ENCODE assay signal across 3 cellular contexts in genomic region chr10:119640875-119641526, GRCh38.
A peak's percentile ranks its signal among the peaks of the same experiment; 100 is the strongest.
TF ChIP-seq lines count a peak whose summit lies in the region.

No MANE protein-coding gene starts in this region.

TF ChIP-seq in GM23338, 12 proteins besides CTCF, POLR2A, EP300 and RAD21:
- TF ChIP-seq CREB1 (CRISPR knock-in tag; IDR thresholded peaks at IDR 0.05; ENCODE audit: low read depth) = no peak

TF ChIP-seq in GM12878, 131 proteins besides CTCF, POLR2A, EP300 and RAD21:
- no peak for TF ChIP-seq KLF5 (IDR thresholded peaks at IDR 0.05; ENCODE audit: partially characterized antibody)
- no peak for TF ChIP-seq NRF1 (conservative IDR thresholded peaks at IDR 0.05; ENCODE audit: low read depth, low read length)
- TF ChIP-seq NFXL1 (IDR thresholded peaks at IDR 0.05; ENCODE audit: borderline replicate concordance) = no peak
- TF ChIP-seq POLR2AphosphoS2 (IDR thresholded peaks at IDR 0.05; ENCODE audit: low read depth, low read length) = no peak
- TF ChIP-seq PRDM15 (CRISPR knock-in tag; IDR thresholded peaks at IDR 0.05) = no peak
- no peak for TF ChIP-seq ZNF622 (IDR thresholded peaks at IDR 0.05)
- no peak for TF ChIP-seq ZNF592 (IDR thresholded peaks at IDR 0.05)
- TF ChIP-seq SMARCA5 (IDR thresholded peaks at IDR 0.05) = no peak
- no peak for TF ChIP-seq SMAD5 (IDR thresholded peaks at IDR 0.05; ENCODE audit: low read depth)
- TF ChIP-seq ZBTB11 (CRISPR knock-in tag; IDR thresholded peaks at IDR 0.05) = no peak
- no peak for TF ChIP-seq GATAD2B (conservative IDR thresholded peaks at IDR 0.05; ENCODE audit: low read depth)
- TF ChIP-seq ZNF384 (IDR thresholded peaks at IDR 0.05; ENCODE audit: borderline replicate concordance, low read depth, low read length) = no peak
- no peak for TF ChIP-seq RB1 (IDR thresholded peaks at IDR 0.05; ENCODE audit: borderline replicate concordance)

TF ChIP-seq in HepG2, 621 proteins besides CTCF, POLR2A, EP300 and RAD21 (continues in another document):
- TF ChIP-seq HNF4G (IDR thresholded peaks at IDR 0.05; ENCODE audit: borderline replicate concordance, low read depth, low read length) = 0 out of 2 replicates have a peak, but pooled peaks have one; percentile 24
- TF ChIP-seq HNF4G (CRISPR knock-in tag; IDR thresholded peaks at IDR 0.05; ENCODE audit: borderline replicate concordance, low read depth) = no peak
- TF ChIP-seq NFE2L2 (IDR thresholded peaks at IDR 0.05; ENCODE audit: low read length) = no peak
- TF ChIP-seq FOXM1 (CRISPR knock-in tag; IDR thresholded peaks at IDR 0.05) = no peak
- peak; percentile 59 for TF ChIP-seq TEAD3 (CRISPR knock-in tag; optimal IDR thresholded peaks at IDR 0.05; ENCODE audit: borderline replicate concordance)
- no peak for TF ChIP-seq ZUFSP (CRISPR knock-in tag; IDR thresholded peaks at IDR 0.05; ENCODE audit: borderline replicate concordance)
- peak; percentile 97 for TF ChIP-seq ZNF362 (CRISPR knock-in tag; IDR thresholded peaks at IDR 0.05; ENCODE audit: borderline replicate concordance)
- TF ChIP-seq ATM (IDR thresholded peaks at IDR 0.05; ENCODE audit: borderline replicate concordance) = no peak
- TF ChIP-seq ZNF121 (CRISPR knock-in tag; IDR thresholded peaks at IDR 0.05) = peak; percentile 97
- 0 out of 2 replicates have a peak, but pooled peaks have one; percentile 8 for TF ChIP-seq FOSL2 (CRISPR knock-in tag; IDR thresholded peaks at IDR 0.05)
- 0 out of 2 replicates have a peak, but pooled peaks have one; percentile 42 for TF ChIP-seq ZNF24 (IDR thresholded peaks at IDR 0.05)
- TF ChIP-seq ZBTB1 (CRISPR knock-in tag; IDR thresholded peaks at IDR 0.05; ENCODE audit: borderline replicate concordance) = no peak
- peak; percentile 40; the same call in 1 of the 2 replicates for TF ChIP-seq HIC2 (CRISPR knock-in tag; IDR thresholded peaks at IDR 0.05; ENCODE audit: low read depth)
- TF ChIP-seq SOX6 (IDR thresholded peaks at IDR 0.05) = no peak
- TF ChIP-seq SOX6 (CRISPR knock-in tag; IDR thresholded peaks at IDR 0.05) = 0 out of 2 replicates have a peak, but pooled peaks have one; percentile 24
- no peak for TF ChIP-seq ZNF275 (CRISPR knock-in tag; IDR thresholded peaks at IDR 0.05; ENCODE audit: borderline replicate concordance)
- no peak for TF ChIP-seq ZNF280B (CRISPR knock-in tag; IDR thresholded peaks at IDR 0.05; ENCODE audit: borderline replicate concordance)
- no peak for TF ChIP-seq TERF1 (CRISPR knock-in tag; IDR thresholded peaks at IDR 0.05)
- no peak for TF ChIP-seq ZNF788 (CRISPR knock-in tag; IDR thresholded peaks at IDR 0.05; ENCODE audit: borderline replicate concordance)
- TF ChIP-seq HOXA3 (CRISPR knock-in tag; IDR thresholded peaks at IDR 0.05) = peak; percentile 18; the same call in 1 of the 2 replicates
- TF ChIP-seq PAXIP1 (CRISPR knock-in tag; conservative IDR thresholded peaks at IDR 0.05) = peak; percentile 42; the same call in 1 of the 2 replicates
- TF ChIP-seq KLF11 (CRISPR knock-in tag; IDR thresholded peaks at IDR 0.05) = no peak
- 0 out of 2 replicates have a peak, but pooled peaks have one; percentile 11 for TF ChIP-seq MED1 (CRISPR knock-in tag; IDR thresholded peaks at IDR 0.05)
- no peak for TF ChIP-seq ZNF776 (CRISPR knock-in tag; IDR thresholded peaks at IDR 0.05)
- TF ChIP-seq MBNL3 (CRISPR knock-in tag; conservative IDR thresholded peaks at IDR 0.05) = no peak
- TF ChIP-seq CHD2 (IDR thresholded peaks at IDR 0.05; ENCODE audit: low read depth, low read length) = peak; percentile 52; the same call in 1 of the 2 replicates
- peak; percentile 62 for TF ChIP-seq ZNF292 (CRISPR knock-in tag; IDR thresholded peaks at IDR 0.05; ENCODE audit: borderline replicate concordance, low read depth)
- peak; percentile 26; the same call in 1 of the 2 replicates for TF ChIP-seq ELF3 (CRISPR knock-in tag; IDR thresholded peaks at IDR 0.05)
- no peak for TF ChIP-seq HOXA9 (CRISPR knock-in tag; IDR thresholded peaks at IDR 0.05; ENCODE audit: borderline replicate concordance)
- no peak for TF ChIP-seq ZNF138 (CRISPR knock-in tag; IDR thresholded peaks at IDR 0.05; ENCODE audit: low read depth)
- TF ChIP-seq GRHL1 (CRISPR knock-in tag; conservative IDR thresholded peaks at IDR 0.05) = no peak
- TF ChIP-seq ISX (CRISPR knock-in tag; conservative IDR thresholded peaks at IDR 0.05) = 0 out of 2 replicates have a peak, but pooled peaks have one; percentile 35
- TF ChIP-seq ZBED4 (CRISPR knock-in tag; IDR thresholded peaks at IDR 0.05; ENCODE audit: borderline replicate concordance) = no peak
- peak; percentile 55; the same call in 1 of the 2 replicates for TF ChIP-seq HNF4A (CRISPR knock-in tag; IDR thresholded peaks at IDR 0.05)
- no peak for TF ChIP-seq ZNF101 (CRISPR knock-in tag; IDR thresholded peaks at IDR 0.05; ENCODE audit: borderline replicate concordance, low read depth)
- peak; percentile 29 for TF ChIP-seq ZMYM3 (CRISPR knock-in tag; IDR thresholded peaks at IDR 0.05)
